Comparison of ENCODE assay signal across 3 cellular contexts in the genomic region with DNA sequence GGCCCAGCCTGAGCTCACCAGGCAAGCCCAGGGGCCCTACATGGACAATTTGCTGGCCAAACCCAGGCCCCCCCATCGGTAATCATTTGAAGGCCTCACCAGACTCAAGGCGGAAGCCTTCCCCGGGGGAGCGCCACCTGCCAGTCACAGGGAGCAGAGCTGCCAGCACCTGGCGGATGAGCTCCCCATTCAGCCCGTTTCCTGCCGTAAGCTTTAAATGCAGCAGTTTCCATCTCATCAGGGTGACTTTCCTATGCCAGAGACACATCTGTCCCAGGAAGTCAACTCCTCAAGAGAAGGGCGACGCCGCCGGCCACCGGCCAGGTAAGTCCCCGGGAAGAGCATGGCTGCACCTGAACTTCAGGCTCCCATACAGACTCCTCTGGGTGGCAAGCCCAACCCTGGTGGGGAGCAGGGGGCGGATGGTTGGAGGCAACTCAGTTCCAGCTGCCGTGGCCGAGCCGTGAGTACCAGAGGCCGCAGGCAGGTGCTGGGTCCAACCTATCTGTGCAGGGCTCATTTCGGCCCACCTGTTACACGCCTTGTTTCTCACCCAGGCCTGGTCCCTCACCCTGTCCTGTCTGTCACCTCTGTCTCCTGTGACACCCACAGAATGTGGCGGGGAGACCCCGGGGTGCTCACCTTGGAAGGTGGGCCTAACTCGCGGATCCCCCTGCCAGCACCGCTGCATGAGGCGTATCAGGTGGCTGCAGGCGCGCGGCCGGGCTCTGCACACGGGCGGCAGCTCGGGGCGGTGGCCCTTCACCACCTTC.
TF ChIP-seq lines count a peak whose summit lies in the region.

No MANE protein-coding gene starts in this region.

TF ChIP-seq in GM23338, 12 proteins besides CTCF, POLR2A, EP300 and RAD21:
- no peak for TF ChIP-seq POLR2AphosphoS5 (IDR thresholded peaks at IDR 0.05; ENCODE audit: low read depth)
- TF ChIP-seq, protein P1, sequence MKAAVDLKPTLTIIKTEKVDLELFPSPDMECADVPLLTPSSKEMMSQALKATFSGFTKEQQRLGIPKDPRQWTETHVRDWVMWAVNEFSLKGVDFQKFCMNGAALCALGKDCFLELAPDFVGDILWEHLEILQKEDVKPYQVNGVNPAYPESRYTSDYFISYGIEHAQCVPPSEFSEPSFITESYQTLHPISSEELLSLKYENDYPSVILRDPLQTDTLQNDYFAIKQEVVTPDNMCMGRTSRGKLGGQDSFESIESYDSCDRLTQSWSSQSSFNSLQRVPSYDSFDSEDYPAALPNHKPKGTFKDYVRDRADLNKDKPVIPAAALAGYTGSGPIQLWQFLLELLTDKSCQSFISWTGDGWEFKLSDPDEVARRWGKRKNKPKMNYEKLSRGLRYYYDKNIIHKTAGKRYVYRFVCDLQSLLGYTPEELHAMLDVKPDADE (IDR thresholded peaks at IDR 0.05): no peak
- TF ChIP-seq ZNF114 (CRISPR knock-in tag; IDR thresholded peaks at IDR 0.05): no peak
- TF ChIP-seq NANOG (IDR thresholded peaks at IDR 0.05; ENCODE audit: borderline replicate concordance): no peak
- no peak for TF ChIP-seq EZH2 (IDR thresholded peaks at IDR 0.05; ENCODE audit: low read depth, unreplicated experiment)
- no peak for TF ChIP-seq CREB1 (CRISPR knock-in tag; IDR thresholded peaks at IDR 0.05; ENCODE audit: low read depth)
- no peak for TF ChIP-seq STAT1 (IDR thresholded peaks at IDR 0.05; ENCODE audit: unreplicated experiment)
- TF ChIP-seq JUNB (IDR thresholded peaks at IDR 0.05; ENCODE audit: unreplicated experiment): no peak

TF ChIP-seq in K562, 482 proteins besides CTCF, POLR2A, EP300 and RAD21:
- TF ChIP-seq SMC3 (conservative IDR thresholded peaks at IDR 0.05; ENCODE audit: insufficient read depth, low read depth, low read length) (peak; percentile 42), SMAD4 (CRISPR knock-in tag; conservative IDR thresholded peaks at IDR 0.05) (no peak)

TF ChIP-seq in HepG2, 621 proteins besides CTCF, POLR2A, EP300 and RAD21:
- TF ChIP-seq ZNF7 (CRISPR knock-in tag; IDR thresholded peaks at IDR 0.05) (no peak), NFKBIZ (CRISPR knock-in tag; IDR thresholded peaks at IDR 0.05) (no peak), ZSCAN25 (CRISPR knock-in tag; IDR thresholded peaks at IDR 0.05) (no peak), STAG1 (CRISPR knock-in tag; IDR thresholded peaks at IDR 0.05) (peak; percentile 26; the same call in 1 of the 2 replicates), IKZF4 (CRISPR knock-in tag; IDR thresholded peaks at IDR 0.05; ENCODE audit: borderline replicate concordance, low read depth, not compliant biosample characterization) (no peak), ZNF780A (CRISPR knock-in tag; IDR thresholded peaks at IDR 0.05) (no peak), ZNF256 (CRISPR knock-in tag; conservative IDR thresholded peaks at IDR 0.05) (no peak), XBP1 (CRISPR knock-in tag; IDR thresholded peaks at IDR 0.05) (no peak), GTF3A (CRISPR knock-in tag; conservative IDR thresholded peaks at IDR 0.05) (no peak), SRSF4 (IDR thresholded peaks at IDR 0.05; ENCODE audit: low read depth, low read length, poor library complexity, severe bottlenecking) (no peak), ZNF335 (CRISPR knock-in tag; IDR thresholded peaks at IDR 0.05) (no peak)
- TF ChIP-seq, protein P2, sequence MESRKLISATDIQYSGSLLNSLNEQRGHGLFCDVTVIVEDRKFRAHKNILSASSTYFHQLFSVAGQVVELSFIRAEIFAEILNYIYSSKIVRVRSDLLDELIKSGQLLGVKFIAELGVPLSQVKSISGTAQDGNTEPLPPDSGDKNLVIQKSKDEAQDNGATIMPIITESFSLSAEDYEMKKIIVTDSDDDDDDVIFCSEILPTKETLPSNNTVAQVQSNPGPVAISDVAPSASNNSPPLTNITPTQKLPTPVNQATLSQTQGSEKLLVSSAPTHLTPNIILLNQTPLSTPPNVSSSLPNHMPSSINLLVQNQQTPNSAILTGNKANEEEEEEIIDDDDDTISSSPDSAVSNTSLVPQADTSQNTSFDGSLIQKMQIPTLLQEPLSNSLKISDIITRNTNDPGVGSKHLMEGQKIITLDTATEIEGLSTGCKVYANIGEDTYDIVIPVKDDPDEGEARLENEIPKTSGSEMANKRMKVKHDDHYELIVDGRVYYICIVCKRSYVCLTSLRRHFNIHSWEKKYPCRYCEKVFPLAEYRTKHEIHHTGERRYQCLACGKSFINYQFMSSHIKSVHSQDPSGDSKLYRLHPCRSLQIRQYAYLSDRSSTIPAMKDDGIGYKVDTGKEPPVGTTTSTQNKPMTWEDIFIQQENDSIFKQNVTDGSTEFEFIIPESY (CRISPR knock-in tag; IDR thresholded peaks at IDR 0.05): peak; percentile 62; the same call in 1 of the 2 replicates
- TF ChIP-seq, protein P3, sequence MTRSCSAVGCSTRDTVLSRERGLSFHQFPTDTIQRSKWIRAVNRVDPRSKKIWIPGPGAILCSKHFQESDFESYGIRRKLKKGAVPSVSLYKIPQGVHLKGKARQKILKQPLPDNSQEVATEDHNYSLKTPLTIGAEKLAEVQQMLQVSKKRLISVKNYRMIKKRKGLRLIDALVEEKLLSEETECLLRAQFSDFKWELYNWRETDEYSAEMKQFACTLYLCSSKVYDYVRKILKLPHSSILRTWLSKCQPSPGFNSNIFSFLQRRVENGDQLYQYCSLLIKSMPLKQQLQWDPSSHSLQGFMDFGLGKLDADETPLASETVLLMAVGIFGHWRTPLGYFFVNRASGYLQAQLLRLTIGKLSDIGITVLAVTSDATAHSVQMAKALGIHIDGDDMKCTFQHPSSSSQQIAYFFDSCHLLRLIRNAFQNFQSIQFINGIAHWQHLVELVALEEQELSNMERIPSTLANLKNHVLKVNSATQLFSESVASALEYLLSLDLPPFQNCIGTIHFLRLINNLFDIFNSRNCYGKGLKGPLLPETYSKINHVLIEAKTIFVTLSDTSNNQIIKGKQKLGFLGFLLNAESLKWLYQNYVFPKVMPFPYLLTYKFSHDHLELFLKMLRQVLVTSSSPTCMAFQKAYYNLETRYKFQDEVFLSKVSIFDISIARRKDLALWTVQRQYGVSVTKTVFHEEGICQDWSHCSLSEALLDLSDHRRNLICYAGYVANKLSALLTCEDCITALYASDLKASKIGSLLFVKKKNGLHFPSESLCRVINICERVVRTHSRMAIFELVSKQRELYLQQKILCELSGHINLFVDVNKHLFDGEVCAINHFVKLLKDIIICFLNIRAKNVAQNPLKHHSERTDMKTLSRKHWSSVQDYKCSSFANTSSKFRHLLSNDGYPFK (CRISPR knock-in tag; IDR thresholded peaks at IDR 0.05; ENCODE audit: borderline replicate concordance): no peak
- TF ChIP-seq, protein P4, sequence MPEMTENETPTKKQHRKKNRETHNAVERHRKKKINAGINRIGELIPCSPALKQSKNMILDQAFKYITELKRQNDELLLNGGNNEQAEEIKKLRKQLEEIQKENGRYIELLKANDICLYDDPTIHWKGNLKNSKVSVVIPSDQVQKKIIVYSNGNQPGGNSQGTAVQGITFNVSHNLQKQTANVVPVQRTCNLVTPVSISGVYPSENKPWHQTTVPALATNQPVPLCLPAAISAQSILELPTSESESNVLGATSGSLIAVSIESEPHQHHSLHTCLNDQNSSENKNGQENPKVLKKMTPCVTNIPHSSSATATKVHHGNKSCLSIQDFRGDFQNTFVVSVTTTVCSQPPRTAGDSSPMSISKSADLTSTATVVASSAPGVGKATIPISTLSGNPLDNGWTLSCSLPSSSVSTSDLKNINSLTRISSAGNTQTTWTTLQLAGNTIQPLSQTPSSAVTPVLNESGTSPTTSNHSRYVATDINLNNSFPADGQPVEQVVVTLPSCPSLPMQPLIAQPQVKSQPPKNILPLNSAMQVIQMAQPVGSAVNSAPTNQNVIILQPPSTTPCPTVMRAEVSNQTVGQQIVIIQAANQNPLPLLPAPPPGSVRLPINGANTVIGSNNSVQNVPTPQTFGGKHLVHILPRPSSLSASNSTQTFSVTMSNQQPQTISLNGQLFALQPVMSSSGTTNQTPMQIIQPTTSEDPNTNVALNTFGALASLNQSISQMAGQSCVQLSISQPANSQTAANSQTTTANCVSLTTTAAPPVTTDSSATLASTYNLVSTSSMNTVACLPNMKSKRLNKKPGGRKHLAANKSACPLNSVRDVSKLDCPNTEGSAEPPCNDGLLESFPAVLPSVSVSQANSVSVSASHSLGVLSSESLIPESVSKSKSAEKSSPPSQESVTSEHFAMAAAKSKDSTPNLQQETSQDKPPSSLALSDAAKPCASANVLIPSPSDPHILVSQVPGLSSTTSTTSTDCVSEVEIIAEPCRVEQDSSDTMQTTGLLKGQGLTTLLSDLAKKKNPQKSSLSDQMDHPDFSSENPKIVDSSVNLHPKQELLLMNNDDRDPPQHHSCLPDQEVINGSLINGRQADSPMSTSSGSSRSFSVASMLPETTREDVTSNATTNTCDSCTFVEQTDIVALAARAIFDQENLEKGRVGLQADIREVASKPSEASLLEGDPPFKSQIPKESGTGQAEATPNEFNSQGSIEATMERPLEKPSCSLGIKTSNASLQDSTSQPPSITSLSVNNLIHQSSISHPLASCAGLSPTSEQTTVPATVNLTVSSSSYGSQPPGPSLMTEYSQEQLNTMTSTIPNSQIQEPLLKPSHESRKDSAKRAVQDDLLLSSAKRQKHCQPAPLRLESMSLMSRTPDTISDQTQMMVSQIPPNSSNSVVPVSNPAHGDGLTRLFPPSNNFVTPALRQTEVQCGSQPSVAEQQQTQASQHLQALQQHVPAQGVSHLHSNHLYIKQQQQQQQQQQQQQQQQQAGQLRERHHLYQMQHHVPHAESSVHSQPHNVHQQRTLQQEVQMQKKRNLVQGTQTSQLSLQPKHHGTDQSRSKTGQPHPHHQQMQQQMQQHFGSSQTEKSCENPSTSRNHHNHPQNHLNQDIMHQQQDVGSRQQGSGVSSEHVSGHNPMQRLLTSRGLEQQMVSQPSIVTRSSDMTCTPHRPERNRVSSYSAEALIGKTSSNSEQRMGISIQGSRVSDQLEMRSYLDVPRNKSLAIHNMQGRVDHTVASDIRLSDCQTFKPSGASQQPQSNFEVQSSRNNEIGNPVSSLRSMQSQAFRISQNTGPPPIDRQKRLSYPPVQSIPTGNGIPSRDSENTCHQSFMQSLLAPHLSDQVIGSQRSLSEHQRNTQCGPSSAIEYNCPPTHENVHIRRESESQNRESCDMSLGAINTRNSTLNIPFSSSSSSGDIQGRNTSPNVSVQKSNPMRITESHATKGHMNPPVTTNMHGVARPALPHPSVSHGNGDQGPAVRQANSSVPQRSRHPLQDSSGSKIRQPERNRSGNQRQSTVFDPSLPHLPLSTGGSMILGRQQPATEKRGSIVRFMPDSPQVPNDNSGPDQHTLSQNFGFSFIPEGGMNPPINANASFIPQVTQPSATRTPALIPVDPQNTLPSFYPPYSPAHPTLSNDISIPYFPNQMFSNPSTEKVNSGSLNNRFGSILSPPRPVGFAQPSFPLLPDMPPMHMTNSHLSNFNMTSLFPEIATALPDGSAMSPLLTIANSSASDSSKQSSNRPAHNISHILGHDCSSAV (CRISPR knock-in tag; IDR thresholded peaks at IDR 0.05; ENCODE audit: borderline replicate concordance): no peak
